1 cellular context compared by ENCODE assay signal in genomic region chr20:36808317-36809257, GRCh38.
A peak's percentile ranks its signal among the peaks of the same experiment; 100 is the strongest.
TF ChIP-seq lines count a peak whose summit lies in the region.

No MANE protein-coding gene starts in this region.

TF ChIP-seq in HepG2, 621 proteins besides CTCF, POLR2A, EP300 and RAD21 (continued from another document):
- TF ChIP-seq THAP9 (CRISPR knock-in tag; IDR thresholded peaks at IDR 0.05; ENCODE audit: borderline replicate concordance) (no peak), XRCC5 (optimal IDR thresholded peaks at IDR 0.05; ENCODE audit: low read length) (peak; percentile 98), HNF4A (CRISPR knock-in tag; IDR thresholded peaks at IDR 0.05) (peak; percentile 38; the same call in 1 of the 2 replicates), ZNF710 (CRISPR knock-in tag; IDR thresholded peaks at IDR 0.05; ENCODE audit: borderline replicate concordance) (peak; percentile 54; the same call in 1 of the 2 replicates), ZNF746 (CRISPR knock-in tag; IDR thresholded peaks at IDR 0.05) (peak; percentile 68; the same call in 1 of the 2 replicates), ZNF350 (CRISPR knock-in tag; IDR thresholded peaks at IDR 0.05; ENCODE audit: borderline replicate concordance, low read depth) (no peak; the same call in 1 of the 2 replicates), RFX3 (CRISPR knock-in tag; IDR thresholded peaks at IDR 0.05) (no peak), KAT7 (CRISPR knock-in tag; IDR thresholded peaks at IDR 0.05; ENCODE audit: borderline replicate concordance) (no peak), PHF5A (CRISPR knock-in tag; IDR thresholded peaks at IDR 0.05; ENCODE audit: low read depth, unreplicated experiment) (no peak), RCOR2 (CRISPR knock-in tag; IDR thresholded peaks at IDR 0.05) (0 out of 2 replicates have a peak, but pooled peaks have one; percentile 40), ARID2 (CRISPR knock-in tag; IDR thresholded peaks at IDR 0.05; ENCODE audit: borderline replicate concordance) (no peak), NKX3-1 (CRISPR knock-in tag; IDR thresholded peaks at IDR 0.05) (no peak), ZNF275 (CRISPR knock-in tag; IDR thresholded peaks at IDR 0.05; ENCODE audit: borderline replicate concordance) (no peak), KDM6A (CRISPR knock-in tag; IDR thresholded peaks at IDR 0.05; ENCODE audit: low read depth) (no peak), TBL1XR1 (IDR thresholded peaks at IDR 0.05; ENCODE audit: borderline replicate concordance, low read length, partially characterized antibody) (peak; percentile 29), SSRP1 (CRISPR knock-in tag; IDR thresholded peaks at IDR 0.05) (no peak), RXRB (CRISPR knock-in tag; IDR thresholded peaks at IDR 0.05; ENCODE audit: borderline replicate concordance) (0 out of 2 replicates have a peak, but pooled peaks have one; percentile 22), ZMYM2 (CRISPR knock-in tag; IDR thresholded peaks at IDR 0.05) (no peak), ZNF891 (CRISPR knock-in tag; IDR thresholded peaks at IDR 0.05) (peak; percentile 80), AKNA (CRISPR knock-in tag; IDR thresholded peaks at IDR 0.05; ENCODE audit: borderline replicate concordance) (no peak), BRF2 (CRISPR knock-in tag; IDR thresholded peaks at IDR 0.05) (no peak), KDM4B (CRISPR knock-in tag; IDR thresholded peaks at IDR 0.05) (no peak; the same call in 1 of the 2 replicates)
TF ChIP-seq in HepG2: peak in this region for 143.
